Comparison of ENCODE assay signal across 8 cellular contexts in genomic region chr3:23202921-23203650, GRCh38. TPM values are rescaled to one million over a fixed set of nuclear protein-coding genes. Genes with fewer than 3 reads are reported as not detected.
DNase-seq lines count a peak whose midpoint lies in the region; ATAC-seq lines count a peak whose summit lies in the region.

Gene UBE2E2, plus strand, starts transcription at chr3:23203327.

- DNase-seq in DMS 273 (lab: John Stamatoyannopoulos, UW; ENCODE audit: unreplicated experiment) (peak; percentile 89), DMS 273 treated with DMSO at 0.1 percent for 48 hours (lab: John Stamatoyannopoulos, UW) (no peak), NCI-H1092 treated with DMSO at 0.1 percent for 48 hours (lab: John Stamatoyannopoulos, UW) (peak; percentile 31), dedifferentiated amniotic fluid mesenchymal stem cell (ENCODE audit: extremely low spot score) (peak; percentile 52), left colon (peak in 1 of 2 donors; percentile 51)
- DNase-seq in activated CD4-positive, alpha-beta T cell treated with anti-CD3 and anti-CD28 coated beads for 1 hour: peak; percentile 47
- DNase-seq in stimulated activated CD4-positive, alpha-beta T cell treated with anti-CD3 and anti-CD28 coated beads, Interleukin-1b, Interleukin-23, amount 100 ng/mL, for 4 hours (ENCODE audit: low read depth in 2 of 2): peak; percentile 46 to 58

- ATAC-seq in HG02610 (IDR thresholded peaks at IDR 0.05; ENCODE audit: unreplicated experiment): peak; percentile 66
- ATAC-seq in left colon: peak; percentile 92

- intact Hi-C loops in left colon (cut with DNase I, micrococcal nuclease): no loop called here

RNA-seq across cellular contexts. Expression of gene UBE2E2, which starts in this region (rescaled TPM):
- total RNA-seq in left colon: 1 to 10 TPM; 5.5 to 6.4 TPM
